In the genomic region with DNA sequence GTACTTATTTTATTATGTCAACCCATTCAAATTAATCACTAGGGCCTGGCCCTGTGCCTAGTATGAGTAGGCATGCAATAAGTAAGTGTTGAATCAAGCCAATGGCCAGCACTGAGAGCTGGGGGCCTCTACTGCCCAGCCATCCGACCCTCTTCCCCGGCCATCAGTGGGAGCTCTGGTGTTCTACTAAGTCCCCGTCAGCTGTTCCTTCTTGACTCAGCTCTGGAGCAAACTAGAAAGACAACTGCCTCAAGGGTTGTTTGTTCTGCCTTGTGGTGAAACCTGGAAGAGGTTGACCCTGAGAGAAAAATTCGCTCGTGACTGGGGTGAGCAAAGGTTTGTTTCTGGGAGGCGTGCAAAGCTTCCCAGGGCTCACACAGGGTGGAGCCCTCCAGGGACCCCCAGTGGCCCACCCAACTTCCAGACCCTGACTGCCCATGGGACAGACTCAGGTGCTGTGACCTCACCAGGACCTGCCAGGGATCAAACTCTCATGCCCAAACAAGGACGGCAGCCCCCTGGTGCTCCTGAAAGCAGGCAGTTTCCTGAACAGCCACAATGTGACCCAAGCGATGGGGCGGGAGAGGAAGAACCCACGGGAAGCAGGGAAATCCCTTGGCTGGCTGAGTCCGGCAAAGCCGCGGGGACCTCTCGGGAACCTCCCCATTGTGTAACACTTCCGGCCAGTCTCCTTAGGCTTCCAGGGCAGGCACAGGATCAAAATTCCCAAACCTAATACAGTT, we compare ENCODE assay signal across 17 cellular contexts. TPM values are rescaled to one million over a fixed set of nuclear protein-coding genes. Genes with fewer than 3 reads are reported as not detected.
DNase-seq lines count a peak whose midpoint lies in the region; ATAC-seq and TF ChIP-seq lines count a peak whose summit lies in the region.
"Had no signal": no experiment of that assay in that cellular context is flagged by ENCODE, and none has a peak within 500 bp of the region (broad histone marks: within the 10 kb centered on the region; RNA-seq: fewer than 3 reads in every experiment).

No MANE protein-coding gene starts in this region.

- DNase-seq in RPMI7951 (ENCODE audit: low read depth) (peak; percentile 60), fibroblast of villous mesenchyme (ENCODE audit: low read depth) (peak; percentile 59), lung microvascular endothelial cell (ENCODE audit: low read depth in 2 of 2) (peak; percentile 93 to 94), suprapubic skin (ENCODE audit: low spot score in 2 of 2) (peak; percentile 82 to 86), SKM-1 (lab: John Stamatoyannopoulos, UW; ENCODE audit: unreplicated experiment) (no peak), Kasumi-1 (lab: John Stamatoyannopoulos, UW) (no peak)
- DNase-seq: activated CD4-positive, alpha-beta T cell treated with anti-CD3 and anti-CD28 coated beads for 36 hours; KBM-7; NCI-H2081 treated with DMSO at 0.1 percent for 48 hours; stimulated activated CD4-positive, alpha-beta T cell treated with anti-CD3 and anti-CD28 coated beads, Interleukin-2, amount 100 ng/mL, for 48 hours; stimulated activated naive CD8-positive, alpha-beta T cell treated with anti-CD3 and anti-CD28 coated beads, Interleukin-15, amount 100 ng/mL, for 72 hours; SW 1271 had no signal

- no peak for TF ChIP-seq POLR2A in suprapubic skin (IDR thresholded peaks at IDR 0.05)

- no peaks in the 10 kb centered on the region for H3K36me3 ChIP-seq in suprapubic skin
- H3K36me3 ChIP-seq: breast epithelium had no signal

- H3K9me3 ChIP-seq in suprapubic skin = no peaks in the 10 kb centered on the region
- H3K9me3 ChIP-seq: breast epithelium had no signal

- H3K27ac ChIP-seq in suprapubic skin = no peak overlapping the region

- no peaks in the 10 kb centered on the region for H3K27me3 ChIP-seq in suprapubic skin
- H3K27me3 ChIP-seq: breast epithelium had no signal

- ATAC-seq in HG02763 (IDR thresholded peaks at IDR 0.05; ENCODE audit: unreplicated experiment) (no peak), HG02759 (IDR thresholded peaks at IDR 0.05; ENCODE audit: unreplicated experiment) (no peak)
- ATAC-seq: activated CD4-positive, alpha-beta T cell treated with anti-CD3 and anti-CD28 coated beads for 36 hours; activated T-helper 17 cell treated with anti-CD3 and anti-CD28 coated beads, Interleukin-2, amount 50 U/mL, for 72 hours; stimulated activated naive CD8-positive, alpha-beta T cell treated with anti-CD3 and anti-CD28 coated beads, Interleukin-15, amount 100 ng/mL, for 72 hours had no signal

- no peak for TF ChIP-seq EP300 in suprapubic skin (IDR thresholded peaks at IDR 0.05)

- H3K4me1 ChIP-seq in suprapubic skin = peaks cover 8% of the 10 kb centered on the region
- H3K4me1 ChIP-seq: breast epithelium had no signal

- no peak overlapping the region for H3K4me3 ChIP-seq in fibroblast of villous mesenchyme (ENCODE audit: low read depth, low read length)
- no peak overlapping the region for H3K4me3 ChIP-seq in suprapubic skin
- H3K4me3 ChIP-seq: breast epithelium had no signal

- TF ChIP-seq CTCF in fibroblast of villous mesenchyme (IDR thresholded peaks at IDR 0.05; ENCODE audit: insufficient read depth, low read depth, low read length) = no peak
- no peak for TF ChIP-seq CTCF in suprapubic skin (IDR thresholded peaks at IDR 0.05)

- WGBS in suprapubic skin = 62% methylated on average over 12 of the region's 15 CpGs

RNA-seq across cellular contexts. Expression of gene BANF2, which starts 50.4 kb away (rescaled TPM):
- total RNA-seq in RPMI7951 (2014; rRNA removed; shearing (Covaris generic)) = not detected in 2 replicates
- total RNA-seq in fibroblast of villous mesenchyme (not detected in 2 replicates), lung microvascular endothelial cell (not detected in 2 replicates), suprapubic skin (not detected)
- total RNA-seq: activated CD4-positive, alpha-beta T cell treated with anti-CD3 and anti-CD28 coated beads for 36 hours; activated T-helper 17 cell treated with anti-CD3 and anti-CD28 coated beads, Interleukin-2, amount 50 U/mL, for 72 hours; breast epithelium; epithelial cell of proximal tubule had no signal

Comparison
In these comparisons a context has a peak if more than half of its experiments do, and no peak if none do; other contexts are left out.
1. DNase-seq: peak in RPMI7951 (single experiment), fibroblast of villous mesenchyme (single experiment), lung microvascular endothelial cell (2 of 2) and suprapubic skin (2 of 2); none in SKM-1 (single experiment) and Kasumi-1 (0 of 2).